Comparison of ENCODE assay signal across 10 cellular contexts in genomic region chr4:138405439-138405838, GRCh38.
DNase-seq lines count a peak whose midpoint lies in the region; ATAC-seq and TF ChIP-seq lines count a peak whose summit lies in the region.
"Had no signal": no experiment of that assay in that cellular context is flagged by ENCODE, and none has a peak within 500 bp of the region (broad histone marks: within the 10 kb centered on the region; RNA-seq: fewer than 3 reads in every experiment).

No MANE protein-coding gene starts in this region.

- no peak for TF ChIP-seq POLR2A in body of pancreas (IDR thresholded peaks at IDR 0.05)

- peaks cover 26% of the 10 kb centered on the region for H3K4me1 ChIP-seq in body of pancreas

- H3K27ac ChIP-seq in body of pancreas (peak overlapping the region in 1 of 4 donors; percentile 42), caudate nucleus (ENCODE audit: low read depth, low read length) (no peak overlapping the region)

- H3K9me3 ChIP-seq in body of pancreas, result no peaks in the 10 kb centered on the region

- no peaks in the 10 kb centered on the region for H3K36me3 ChIP-seq in body of pancreas (replicated peaks in 1 of 2; ENCODE audit: insufficient read depth in 1 of 2, low read depth in 2 of 2)

- ATAC-seq in GM21423 (IDR thresholded peaks at IDR 0.05; ENCODE audit: unreplicated experiment) (peak; percentile 80), HG03378 (IDR thresholded peaks at IDR 0.05; ENCODE audit: unreplicated experiment) (peak; percentile 65), body of pancreas (peak; percentile 63)

- 56 to 64% methylated on average over 1 of the region's 1 CpG for WGBS in body of pancreas, 2 donors

- H3K27me3 ChIP-seq in body of pancreas, result no peaks in the 10 kb centered on the region

- H3K4me3 ChIP-seq in body of pancreas, result no peak overlapping the region

- intact Hi-C loops in body of pancreas (cut with DNase I), result no loop called here

- no peak for TF ChIP-seq CTCF in GM10266 (IDR thresholded peaks at IDR 0.05; ENCODE audit: control insufficient read depth, insufficient read depth, low read depth, missing control alignments)
- no peak for TF ChIP-seq CTCF in body of pancreas (IDR thresholded peaks at IDR 0.05)

- DNase-seq in GM10266 (ENCODE audit: extremely low spot score) (peak; percentile 6), body of pancreas (no peak), caudate nucleus (lab: John Stamatoyannopoulos, UW) (no peak), NCI-H128 (lab: John Stamatoyannopoulos, UW; ENCODE audit: unreplicated experiment) (no peak), NCI-H82 (lab: John Stamatoyannopoulos, UW) (no peak)
- DNase-seq in stimulated activated CD8-positive, alpha-beta memory T cell treated with anti-CD3 and anti-CD28 coated beads, Interleukin-4, amount 100 ng/mL, for 48 hours, result no peak
- DNase-seq: activated CD4-positive, alpha-beta T cell treated with anti-CD3 and anti-CD28 coated beads, Interleukin-2, amount 50 U/mL, for 1 hour; stimulated activated naive CD4-positive, alpha-beta T cell had no signal
